1 cellular context compared by ENCODE assay signal in the genomic region with DNA sequence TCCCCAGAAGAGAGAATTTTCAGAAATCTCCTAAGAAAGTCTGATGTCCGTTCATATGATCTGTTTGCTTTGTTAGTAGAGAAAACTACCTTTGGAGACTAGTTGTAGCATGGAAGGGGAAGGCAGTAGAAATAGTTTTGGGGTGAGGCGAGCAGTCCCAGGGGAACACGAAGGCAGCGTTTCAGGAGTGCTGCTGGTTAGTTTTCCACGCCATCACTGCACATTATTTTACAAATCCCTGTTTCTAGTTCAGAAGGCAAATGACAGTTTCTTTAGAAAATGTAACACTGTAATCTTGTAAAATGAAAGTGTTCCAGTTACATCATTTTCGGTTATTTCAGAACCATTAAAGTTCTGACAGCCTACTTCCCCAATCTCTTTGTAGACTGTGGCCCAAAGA.
TF ChIP-seq lines count a peak whose summit lies in the region.

No MANE protein-coding gene starts in this region.

TF ChIP-seq in GM12878, 131 proteins besides CTCF, POLR2A, EP300 and RAD21:
- peak; percentile 19 for TF ChIP-seq MEF2B (IDR thresholded peaks at IDR 0.05; ENCODE audit: partially characterized antibody, poor library complexity, severe bottlenecking)
